Comparison of ENCODE assay signal across 17 cellular contexts in genomic region chr7:149171894-149172533, GRCh38. TPM values are rescaled to one million over a fixed set of nuclear protein-coding genes. Genes with fewer than 3 reads are reported as not detected.
DNase-seq lines count a peak whose midpoint lies in the region; ATAC-seq and TF ChIP-seq lines count a peak whose summit lies in the region.
"Had no signal": no experiment of that assay in that cellular context is flagged by ENCODE, and none has a peak within 500 bp of the region (broad histone marks: within the 10 kb centered on the region; RNA-seq: fewer than 3 reads in every experiment).

No MANE protein-coding gene starts in this region.

- peak overlapping the region; percentile 82 for H3K27ac ChIP-seq in RWPE1
- no peak overlapping the region for H3K27ac ChIP-seq in trophoblast cell (ENCODE audit: low read depth, low read length)
- H3K27ac ChIP-seq: uterus had no signal

- H3K4me3 ChIP-seq in trophoblast cell (ENCODE audit: low read depth, low read length) (no peak overlapping the region), H7 (ENCODE audit: insufficient read depth, low read depth, low read length) (no peak overlapping the region)
- H3K4me3 ChIP-seq: uterus had no signal

- POLR2A ChIA-PET in RWPE1 (lab: Yijun Ruan, JAX; ENCODE audit: low non-redundant PET) = no interaction called here

- peaks cover 21 to 37% of the 10 kb centered on the region in 2 experiments for H3K36me3 ChIP-seq in trophoblast cell (ENCODE audit: control insufficient read depth in 1 of 2, insufficient read depth in 2 of 2, low read length in 2 of 2)
- H3K36me3 ChIP-seq in H7 (replicated peaks; ENCODE audit: control insufficient read depth, insufficient read depth, low read length) = peaks cover 42% of the 10 kb centered on the region
- H3K36me3 ChIP-seq: uterus had no signal

- no CpG with 5 or more reads among the region's 9 CpGs for WGBS in trophoblast cell (ENCODE audit: extremely low coverage, insufficient coverage, insufficient read length)

- peak overlapping the region; percentile 37 for H4K91ac ChIP-seq in trophoblast cell (ENCODE audit: low read depth, low read length)

- H3K4ac ChIP-seq in trophoblast cell (ENCODE audit: low read depth, low read length) = no peak overlapping the region

- CTCF ChIA-PET in RWPE1 (lab: Yijun Ruan, JAX) = interaction anchor here (0.5 kb wide), 1 partner anchor 45 kb away, joined by 3 read pairs; no protein-coding TSS in a partner anchor

- no peak overlapping the region for H2AK5ac ChIP-seq in trophoblast cell (ENCODE audit: low read length)

- no peaks in the 10 kb centered on the region for H3K79me2 ChIP-seq in trophoblast cell (ENCODE audit: control insufficient read depth, insufficient read depth, low read length, poor library complexity)

- H3K27ac Mint-ChIP-seq in activated T-cell treated with anti-CD3 and anti-CD28 coated beads, Interleukin-2, amount 50 U/mL, for 72 hours = peak overlapping the region; percentile 57
- H3K27ac Mint-ChIP-seq: CD4-positive, CD25-positive, alpha-beta regulatory T cell; mesothelial cell of epicardium; stimulated activated naive CD8-positive, alpha-beta T cell treated with anti-CD3 and anti-CD28 coated beads, Interleukin-15, Interleukin-2, amounts not matched to agents 100 ng/mL and 50 ng/mL, for 24 hours had no signal

- H2BK120ac ChIP-seq in trophoblast cell (ENCODE audit: insufficient read depth, low read length, poor library complexity) = no peak overlapping the region

- H2AFZ ChIP-seq in trophoblast cell (ENCODE audit: insufficient read depth, low read length, poor library complexity) = no peak overlapping the region

- H3K14ac ChIP-seq in trophoblast cell (ENCODE audit: low read length) = no peak overlapping the region

- no peak overlapping the region for H4K12ac ChIP-seq in trophoblast cell (ENCODE audit: low read depth, low read length)

- H3K18ac ChIP-seq in trophoblast cell (ENCODE audit: low read length) = no peak overlapping the region

- no peak overlapping the region for H3K23ac ChIP-seq in trophoblast cell (ENCODE audit: low read length)

- H3K4me1 ChIP-seq in trophoblast cell (ENCODE audit: control insufficient read depth in 1 of 2, insufficient read depth in 2 of 2, low read length in 2 of 2) = no peaks in the 10 kb centered on the region
- H3K4me1 ChIP-seq: uterus had no signal

- no peaks in the 10 kb centered on the region for H3K79me1 ChIP-seq in trophoblast cell (ENCODE audit: low read length)

- H3K9ac ChIP-seq in trophoblast cell (ENCODE audit: low read length) = no peak overlapping the region

- no peak overlapping the region for H3K4me3 Mint-ChIP-seq in activated T-cell treated with anti-CD3 and anti-CD28 coated beads, Interleukin-2, amount 50 U/mL, for 72 hours
- H3K4me3 Mint-ChIP-seq: CD4-positive, CD25-positive, alpha-beta regulatory T cell; mesothelial cell of epicardium; stimulated activated naive CD8-positive, alpha-beta T cell treated with anti-CD3 and anti-CD28 coated beads, Interleukin-15, Interleukin-2, amounts not matched to agents 100 ng/mL and 50 ng/mL, for 24 hours had no signal

- H3K9me3 ChIP-seq in trophoblast cell (ENCODE audit: insufficient read depth, low read depth, low read length) = no peaks in the 10 kb centered on the region
- H3K9me3 ChIP-seq: uterus had no signal

- H4K8ac ChIP-seq in trophoblast cell (ENCODE audit: low read depth, low read length) = no peak overlapping the region

- no peaks in the 10 kb centered on the region for H3K9me3 Mint-ChIP-seq in activated T-cell treated with anti-CD3 and anti-CD28 coated beads, Interleukin-2, amount 50 U/mL, for 72 hours
- H3K9me3 Mint-ChIP-seq: CD4-positive, CD25-positive, alpha-beta regulatory T cell; mesothelial cell of epicardium; stimulated activated naive CD8-positive, alpha-beta T cell treated with anti-CD3 and anti-CD28 coated beads, Interleukin-15, Interleukin-2, amounts not matched to agents 100 ng/mL and 50 ng/mL, for 24 hours had no signal

- no peaks in the 10 kb centered on the region for H3K4me1 Mint-ChIP-seq in activated T-cell treated with anti-CD3 and anti-CD28 coated beads, Interleukin-2, amount 50 U/mL, for 72 hours (ENCODE audit: low read depth)
- H3K4me1 Mint-ChIP-seq: mesothelial cell of epicardium had no signal

- in situ Hi-C loops in KBM-7 (cut with MboI; ENCODE audit: low pct_unique_long_range_greater_than_20kb, low sequenced_read_pairs) = no loop called here

- H3K27me3 ChIP-seq in trophoblast cell (ENCODE audit: insufficient read depth, low read length) = no peaks in the 10 kb centered on the region
- no peaks in the 10 kb centered on the region for H3K27me3 ChIP-seq in H7 (ENCODE audit: control insufficient read depth, insufficient read depth, low read length)
- H3K27me3 ChIP-seq: uterus had no signal

- H3K36me3 Mint-ChIP-seq in activated T-cell treated with anti-CD3 and anti-CD28 coated beads, Interleukin-2, amount 50 U/mL, for 72 hours (ENCODE audit: insufficient read depth in 2 of 2) = peaks cover 10 to 15% of the 10 kb centered on the region in 2 donors

- no peak for TF ChIP-seq CTCF in RWPE1 (conservative IDR thresholded peaks at IDR 0.05; ENCODE audit: low read depth)

- H2BK12ac ChIP-seq in trophoblast cell (ENCODE audit: low read length) = no peak overlapping the region

- DNase-seq in activated T-cell treated with anti-CD3 and anti-CD28 coated beads, Interleukin-2, amount 50 U/mL, for 72 hours = no peak
- DNase-seq in activated T-cell treated with anti-CD3 and anti-CD28 coated beads for 4 hours (no peak), RWPE1 (ENCODE audit: low spot score) (peak; percentile 64), trophoblast cell (peak in 1 of 2 donors; percentile 38), KBM-7 (no peak), H7 (no peak)
- DNase-seq in stimulated activated CD4-positive, alpha-beta T cell treated with anti-CD3 and anti-CD28 coated beads, Interleukin-4, amount 100 ng/mL, for 24 hours = no peak
- DNase-seq: activated CD4-positive, alpha-beta T cell treated with anti-CD3 and anti-CD28 coated beads, Interleukin-2, amount 50 U/mL, for 48 hours; amygdala; CD4-positive, CD25-positive, alpha-beta regulatory T cell; cerebellar nuclear complex; NCI-H1694; NCI-H345; uterus had no signal

- no peak overlapping the region for H2BK5ac ChIP-seq in trophoblast cell (ENCODE audit: low read depth, low read length, poor library complexity)

- ATAC-seq in activated T-cell treated with anti-CD3 and anti-CD28 coated beads, Interleukin-2, amount 50 U/mL, for 72 hours (replicated peaks in 1 of 2) = peak in 1 of 2 donors; percentile 53
- peak; percentile 97 for ATAC-seq in esophagus mucosa

- H3K4me2 ChIP-seq in trophoblast cell (ENCODE audit: low read length) = no peak overlapping the region

- H3K27me3 Mint-ChIP-seq in activated T-cell treated with anti-CD3 and anti-CD28 coated beads, Interleukin-2, amount 50 U/mL, for 72 hours (ENCODE audit: low read depth) = no peaks in the 10 kb centered on the region
- H3K27me3 Mint-ChIP-seq: CD4-positive, CD25-positive, alpha-beta regulatory T cell; stimulated activated naive CD8-positive, alpha-beta T cell treated with anti-CD3 and anti-CD28 coated beads, Interleukin-15, Interleukin-2, amounts not matched to agents 100 ng/mL and 50 ng/mL, for 24 hours had no signal

RNA-seq across cellular contexts. Expression of gene ZNF282, which starts 23.3 kb away (rescaled TPM):
- 100 to 1,000 TPM in 1 of 2 donors, 10 to 100 TPM in 1; 59.5 to 161 TPM for total RNA-seq in activated T-cell treated with anti-CD3 and anti-CD28 coated beads, Interleukin-2, amount 50 U/mL, for 72 hours
- total RNA-seq in esophagus mucosa = 20.0 TPM
- polyA plus RNA-seq in trophoblast cell (2013) = 11.3 and 11.5 TPM in 2 replicates
- total RNA-seq in H7 (2014; rRNA removed; shearing (Covaris generic)) = 32.8 and 34.1 TPM in 2 replicates

RNA-seq across cellular contexts. Expression of gene ZNF398, which starts 24.8 kb away (rescaled TPM):
- total RNA-seq in activated T-cell treated with anti-CD3 and anti-CD28 coated beads, Interleukin-2, amount 50 U/mL, for 72 hours = 10 to 100 TPM; 15.0 to 18.9 TPM
- total RNA-seq in esophagus mucosa = 9.3 TPM
- polyA plus RNA-seq in trophoblast cell (2013) = 11.0 TPM in 2 replicates
- total RNA-seq in H7 (2014; rRNA removed; shearing (Covaris generic)) = 43.0 and 55.2 TPM in 2 replicates

RNA-seq across cellular contexts. Expression of gene ZNF425, which starts 45.9 kb away (rescaled TPM):
- 1 to 10 TPM; 2.8 to 3.6 TPM for total RNA-seq in activated T-cell treated with anti-CD3 and anti-CD28 coated beads, Interleukin-2, amount 50 U/mL, for 72 hours
- 1.9 TPM for total RNA-seq in esophagus mucosa
- polyA plus RNA-seq in trophoblast cell (2013) = 2.8 and 2.9 TPM in 2 replicates
- 3.0 and 4.6 TPM in 2 replicates for total RNA-seq in H7 (2014; rRNA removed; shearing (Covaris generic))
